Comparison of ENCODE assay signal across 8 cellular contexts in the genomic region with DNA sequence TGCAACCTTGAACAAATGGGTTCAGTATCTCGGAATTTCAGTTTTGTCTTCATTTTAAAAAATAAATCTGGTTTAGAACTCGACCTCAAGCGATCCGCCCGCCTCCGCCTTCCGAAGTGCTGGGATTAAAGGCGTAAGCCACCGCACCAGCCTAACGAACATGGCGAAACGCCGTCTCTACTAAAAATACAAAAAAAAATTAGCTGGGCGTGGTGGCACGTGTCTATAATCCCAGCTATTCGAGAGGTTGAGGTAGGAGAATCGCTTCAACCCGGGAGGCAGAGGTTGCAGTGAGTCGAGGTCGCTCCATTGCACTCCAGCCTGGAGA. TPM values are rescaled to one million over a fixed set of nuclear protein-coding genes. Genes with fewer than 3 reads are reported as not detected.
DNase-seq lines count a peak whose midpoint lies in the region; ATAC-seq and TF ChIP-seq lines count a peak whose summit lies in the region.

No MANE protein-coding gene starts in this region.

- H3K9me3 Mint-ChIP-seq in natural killer cell: peaks cover 1 to 8% of the 10 kb centered on the region in 2 donors

- H3K36me3 Mint-ChIP-seq in natural killer cell: peaks cover 39% of the 10 kb centered on the region

- H3K36me3 ChIP-seq in BE2C: peaks cover 11% of the 10 kb centered on the region
- peaks cover 25% of the 10 kb centered on the region for H3K36me3 ChIP-seq in MG63
- peaks cover 21 to 38% of the 10 kb centered on the region in 2 donors for H3K36me3 ChIP-seq in duodenal mucosa (ENCODE audit: control insufficient read depth in 1 of 2, insufficient read depth in 2 of 2, low read length in 2 of 2)

- H3K4me3 ChIP-seq in BE2C (ENCODE audit: low read depth, low read length) (peak overlapping the region; percentile 88), MG63 (peak overlapping the region; percentile 64), duodenal mucosa (ENCODE audit: low read depth in 1 of 2, low read length in 2 of 2) (peak overlapping the region; percentile 90 to 94)

- H3K27me3 ChIP-seq in BE2C (no peaks in the 10 kb centered on the region), MG63 (no peaks in the 10 kb centered on the region), duodenal mucosa (ENCODE audit: control insufficient read depth in 1 of 2, insufficient read depth in 2 of 2, low read length in 2 of 2) (no peaks in the 10 kb centered on the region)

- H3K27ac Mint-ChIP-seq in natural killer cell: peak overlapping the region; percentile 98 to 99

- H3K9me3 ChIP-seq in BE2C (peaks cover 2% of the 10 kb centered on the region; the same call in 1 of the 2 replicates), MG63 (peaks cover 29% of the 10 kb centered on the region), duodenal mucosa (ENCODE audit: control insufficient read depth in 1 of 2, low read length in 2 of 2) (peaks cover 11 to 36% of the 10 kb centered on the region in 2 donors)

- intact Hi-C loops in natural killer cell (cut with micrococcal nuclease): no loop called here

- H3K27ac ChIP-seq in duodenal mucosa (ENCODE audit: low read depth, low read length): peak overlapping the region; percentile 96

- DNase-seq in BE2C (no peak), MG63 (no peak), natural killer cell (no peak), middle frontal gyrus (ENCODE audit: extremely low spot score, low spot score) (no peak)

- H3K4me1 ChIP-seq in BE2C (no peaks in the 10 kb centered on the region), duodenal mucosa (ENCODE audit: control insufficient read depth in 1 of 2, insufficient read depth in 2 of 2, low read length in 2 of 2) (peaks cover 6 to 11% of the 10 kb centered on the region in 2 donors)

- ATAC-seq in natural killer cell (no peak), HG03175 (IDR thresholded peaks at IDR 0.05; ENCODE audit: unreplicated experiment) (no peak), HG03457 (IDR thresholded peaks at IDR 0.05; ENCODE audit: unreplicated experiment) (no peak), HG03520 (IDR thresholded peaks at IDR 0.05; ENCODE audit: unreplicated experiment) (no peak)

- TF ChIP-seq CTCF in BE2C (IDR thresholded peaks at IDR 0.05; ENCODE audit: low read depth, low read length) (no peak), natural killer cell (IDR thresholded peaks at IDR 0.05) (no peak)

- H3K4me3 Mint-ChIP-seq in natural killer cell: peak overlapping the region; percentile 98

- peaks cover 4 to 17% of the 10 kb centered on the region in 2 donors for H3K27me3 Mint-ChIP-seq in natural killer cell (ENCODE audit: low read depth in 2 of 2)

- peaks cover 29% of the 10 kb centered on the region in 2 donors for H3K4me1 Mint-ChIP-seq in natural killer cell

- H3K9ac ChIP-seq in duodenal mucosa (ENCODE audit: low read depth in 1 of 2, low read length in 2 of 2): peak overlapping the region; percentile 86 to 89

RNA-seq across cellular contexts. Expression of gene ZNF302, which starts 0.6 kb away (rescaled TPM):
- 28.9 TPM for polyA plus RNA-seq in BE2C (2012; ENCODE audit: insufficient read depth, insufficient read length, low read depth)
- 4.3 and 17.4 TPM in 2 replicates for total RNA-seq in MG63 (2014; rRNA removed; shearing (Covaris generic); ENCODE audit: low replicate concordance)
- 10 to 100 TPM; 13.8 to 23.6 (median 17.8) TPM for total RNA-seq in natural killer cell

RNA-seq across cellular contexts. Expression of gene SCGB2B2, which starts 1.1 kb away (rescaled TPM):
- 0.29 TPM for polyA plus RNA-seq in BE2C (2012; ENCODE audit: insufficient read depth, insufficient read length, low read depth)
- total RNA-seq in MG63 (2014; rRNA removed; shearing (Covaris generic); ENCODE audit: low replicate concordance): not detected in 2 replicates
- total RNA-seq in natural killer cell: 1 to 10 TPM in 2 of 3 donors, under 1 TPM in 1; 0.52 to 1.3 (median 1.1) TPM

RNA-seq across cellular contexts. Expression of gene ZNF181, which starts 56.0 kb away (rescaled TPM):
- polyA plus RNA-seq in BE2C (2012; ENCODE audit: insufficient read depth, insufficient read length, low read depth): 21.3 TPM
- total RNA-seq in MG63 (2014; rRNA removed; shearing (Covaris generic); ENCODE audit: low replicate concordance): 17.2 and 24.2 TPM in 2 replicates
- 1 to 10 TPM; 3.2 to 3.7 (median 3.5) TPM for total RNA-seq in natural killer cell
